ENCODE assay signal across 8 cellular contexts in genomic region chr9:129665008-129665771, GRCh38. TPM values are rescaled to one million over a fixed set of nuclear protein-coding genes. Genes with fewer than 3 reads are reported as not detected.
DNase-seq lines count a peak whose midpoint lies in the region; ATAC-seq lines count a peak whose summit lies in the region.

PRRX2 (plus strand) TSS chr9:129665647; CDS start chr9:129665868, 221 bp downstream.

- H3K4me3 ChIP-seq in right cardiac atrium (ENCODE audit: low read length), result peak within 1 kb of the TSS; percentile 49

- WGBS in right cardiac atrium, result 2% methylated on average over 60 of the region's 60 CpGs

- peak; percentile 59 for ATAC-seq in activated T-helper 17 cell treated with anti-CD3 and anti-CD28 coated beads, Interleukin-2, amount 50 U/mL, for 72 hours (replicated peaks)
- ATAC-seq in right cardiac atrium (peak; percentile 67 to 71), left colon (no peak)

- H3K27ac Mint-ChIP-seq in activated T-helper 17 cell treated with anti-CD3 and anti-CD28 coated beads, Interleukin-2, amount 50 U/mL, for 72 hours, result no peak within 1 kb of the TSS

- H3K9me3 Mint-ChIP-seq in activated T-helper 17 cell treated with anti-CD3 and anti-CD28 coated beads, Interleukin-2, amount 50 U/mL, for 72 hours, result no peaks in the 10 kb centered on the region

- no peaks in the 10 kb centered on the region for H3K27me3 ChIP-seq in right cardiac atrium (ENCODE audit: control insufficient read depth, insufficient read depth)

- no peaks in the 10 kb centered on the region for H3K36me3 Mint-ChIP-seq in activated T-helper 17 cell treated with anti-CD3 and anti-CD28 coated beads, Interleukin-2, amount 50 U/mL, for 72 hours (ENCODE audit: low read depth)

- H3K9me3 ChIP-seq in right cardiac atrium (ENCODE audit: control insufficient read depth, low read length), result no peaks in the 10 kb centered on the region

- peaks cover 10% of the 10 kb centered on the region for H3K27me3 Mint-ChIP-seq in activated T-helper 17 cell treated with anti-CD3 and anti-CD28 coated beads, Interleukin-2, amount 50 U/mL, for 72 hours

- peak within 1 kb of the TSS; percentile 54 for H3K4me3 Mint-ChIP-seq in activated T-helper 17 cell treated with anti-CD3 and anti-CD28 coated beads, Interleukin-2, amount 50 U/mL, for 72 hours

- no peak within 1 kb of the TSS for H3K27ac ChIP-seq in right cardiac atrium (ENCODE audit: low read length)

- no peaks in the 10 kb centered on the region for H3K4me1 Mint-ChIP-seq in activated T-helper 17 cell treated with anti-CD3 and anti-CD28 coated beads, Interleukin-2, amount 50 U/mL, for 72 hours

- no peaks in the 10 kb centered on the region for H3K4me1 ChIP-seq in right cardiac atrium (ENCODE audit: control insufficient read depth, insufficient read depth, low read length)

- intact Hi-C loops in right cardiac atrium (cut with DNase I), result no loop called here
- intact Hi-C loops in left colon (cut with DNase I, micrococcal nuclease), result loop anchor here in 1 of 2 donors (10.0 kb wide), 1 partner anchor 60 kb away; no protein-coding TSS in a partner anchor

- DNase-seq in NCI-H2196 (lab: John Stamatoyannopoulos, UW; ENCODE audit: unreplicated experiment), result peak; percentile 14
- DNase-seq in NCI-H2196 treated with DMSO at 0.1 percent for 48 hours (lab: John Stamatoyannopoulos, UW; ENCODE audit: unreplicated experiment), result no peak
- peak; percentile 63 to 86 (median 85) for DNase-seq in right cardiac atrium
- peak; percentile 43 to 64 for DNase-seq in stimulated activated CD4-positive, alpha-beta T cell treated with anti-CD3 and anti-CD28 coated beads, Interleukin-2, amount 100 ng/mL, for 24 hours
- DNase-seq in NCI-H1048 (lab: John Stamatoyannopoulos, UW), result no peak
- no peak for DNase-seq in left colon
- DNase-seq in NK-92 (lab: John Stamatoyannopoulos, UW; ENCODE audit: unreplicated experiment), result no peak

RNA-seq across cellular contexts. Expression of gene PRRX2, which starts in this region (rescaled TPM):
- total RNA-seq in activated T-helper 17 cell treated with anti-CD3 and anti-CD28 coated beads, Interleukin-2, amount 50 U/mL, for 72 hours, result under 1 TPM in 1 of 2 donors, not detected in 1; 0.32 TPM
- total RNA-seq in right cardiac atrium (1 to 10 TPM; 1.8 to 5.7 (median 3.7) TPM), left colon (1 to 10 TPM in 1 of 2 donors, under 1 TPM in 1; 0.52 to 1.1 TPM)
- polyA plus RNA-seq in right cardiac atrium, result 2.6 TPM

Comparison
In these comparisons a context has a peak if more than half of its experiments do, and no peak if none do; other contexts are left out.
1. DNase-seq: peak in NCI-H2196 (single experiment), right cardiac atrium (3 of 3) and stimulated activated CD4-positive, alpha-beta T cell treated with anti-CD3 and anti-CD28 coated beads, Interleukin-2, amount 100 ng/mL, for 24 hours (2 of 2); none in NCI-H2196 treated with DMSO at 0.1 percent for 48 hours (single experiment), NCI-H1048 (single experiment), left colon (0 of 2) and NK-92 (single experiment).
2. Peak in ATAC-seq in activated T-helper 17 cell treated with anti-CD3 and anti-CD28 coated beads, Interleukin-2, amount 50 U/mL, for 72 hours; RNA of the gene not detected or under 1 TPM.